1 cellular context compared by ENCODE assay signal in the genomic region with DNA sequence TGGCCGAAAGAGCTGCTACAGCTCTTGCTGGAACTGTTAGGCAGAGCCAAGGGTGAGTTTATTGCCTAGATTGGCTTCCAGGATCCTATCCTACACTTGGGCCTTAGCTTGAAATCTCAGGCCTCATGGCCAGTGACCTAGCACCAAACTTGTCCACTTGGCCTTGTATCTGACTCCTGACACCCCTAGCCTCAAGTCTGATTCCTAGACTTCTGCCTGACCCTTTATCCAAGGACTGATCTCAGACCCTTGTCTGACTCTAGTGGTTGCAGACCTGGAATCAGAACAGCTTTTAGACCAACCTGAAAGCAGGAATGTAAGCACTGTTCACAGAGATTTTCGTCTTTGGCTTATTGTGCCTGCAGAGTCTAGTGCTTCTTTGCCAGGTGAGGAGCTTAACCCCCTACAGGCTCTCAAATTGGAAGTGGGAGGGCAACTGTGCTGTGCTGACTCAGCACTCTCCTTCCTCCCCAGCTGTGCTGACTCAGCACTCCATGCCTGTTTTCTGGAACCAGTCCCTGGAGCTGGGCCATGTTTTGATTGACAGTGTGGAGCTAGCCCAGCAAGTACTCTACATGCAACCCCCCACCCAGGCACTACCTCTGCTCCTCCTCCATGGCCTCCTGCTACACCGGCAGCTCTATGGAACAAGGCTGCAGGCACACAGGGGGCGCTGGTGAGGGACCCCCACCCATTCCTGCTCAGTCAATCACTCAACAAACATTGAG.
TF ChIP-seq lines count a peak whose summit lies in the region.

No MANE protein-coding gene starts in this region.

TF ChIP-seq in K562, 482 proteins besides CTCF, POLR2A, EP300 and RAD21 (continued from another document and continues in another):
- no peak for TF ChIP-seq THRA (IDR thresholded peaks at IDR 0.05)
- TF ChIP-seq RUNX1 (IDR thresholded peaks at IDR 0.05; ENCODE audit: low read depth): no peak
- TF ChIP-seq GATA2 (CRISPR knock-in tag; IDR thresholded peaks at IDR 0.05): no peak
- TF ChIP-seq ZBTB1 (CRISPR knock-in tag; IDR thresholded peaks at IDR 0.05; ENCODE audit: borderline replicate concordance, low read depth): no peak
- TF ChIP-seq, protein P1, sequence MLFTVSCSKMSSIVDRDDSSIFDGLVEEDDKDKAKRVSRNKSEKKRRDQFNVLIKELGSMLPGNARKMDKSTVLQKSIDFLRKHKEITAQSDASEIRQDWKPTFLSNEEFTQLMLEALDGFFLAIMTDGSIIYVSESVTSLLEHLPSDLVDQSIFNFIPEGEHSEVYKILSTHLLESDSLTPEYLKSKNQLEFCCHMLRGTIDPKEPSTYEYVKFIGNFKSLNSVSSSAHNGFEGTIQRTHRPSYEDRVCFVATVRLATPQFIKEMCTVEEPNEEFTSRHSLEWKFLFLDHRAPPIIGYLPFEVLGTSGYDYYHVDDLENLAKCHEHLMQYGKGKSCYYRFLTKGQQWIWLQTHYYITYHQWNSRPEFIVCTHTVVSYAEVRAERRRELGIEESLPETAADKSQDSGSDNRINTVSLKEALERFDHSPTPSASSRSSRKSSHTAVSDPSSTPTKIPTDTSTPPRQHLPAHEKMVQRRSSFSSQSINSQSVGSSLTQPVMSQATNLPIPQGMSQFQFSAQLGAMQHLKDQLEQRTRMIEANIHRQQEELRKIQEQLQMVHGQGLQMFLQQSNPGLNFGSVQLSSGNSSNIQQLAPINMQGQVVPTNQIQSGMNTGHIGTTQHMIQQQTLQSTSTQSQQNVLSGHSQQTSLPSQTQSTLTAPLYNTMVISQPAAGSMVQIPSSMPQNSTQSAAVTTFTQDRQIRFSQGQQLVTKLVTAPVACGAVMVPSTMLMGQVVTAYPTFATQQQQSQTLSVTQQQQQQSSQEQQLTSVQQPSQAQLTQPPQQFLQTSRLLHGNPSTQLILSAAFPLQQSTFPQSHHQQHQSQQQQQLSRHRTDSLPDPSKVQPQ (CRISPR knock-in tag; IDR thresholded peaks at IDR 0.05; ENCODE audit: borderline replicate concordance): no peak
- peak; percentile 17; the same call in 1 of the 2 replicates for TF ChIP-seq STAT5A (IDR thresholded peaks at IDR 0.05; ENCODE audit: borderline replicate concordance, low read length)
- no peak for TF ChIP-seq ETS2 (tag; IDR thresholded peaks at IDR 0.05; ENCODE audit: borderline replicate concordance, poor library complexity, severe bottlenecking)
- TF ChIP-seq RFX7 (CRISPR knock-in tag; IDR thresholded peaks at IDR 0.05): no peak
- TF ChIP-seq, protein P2, sequence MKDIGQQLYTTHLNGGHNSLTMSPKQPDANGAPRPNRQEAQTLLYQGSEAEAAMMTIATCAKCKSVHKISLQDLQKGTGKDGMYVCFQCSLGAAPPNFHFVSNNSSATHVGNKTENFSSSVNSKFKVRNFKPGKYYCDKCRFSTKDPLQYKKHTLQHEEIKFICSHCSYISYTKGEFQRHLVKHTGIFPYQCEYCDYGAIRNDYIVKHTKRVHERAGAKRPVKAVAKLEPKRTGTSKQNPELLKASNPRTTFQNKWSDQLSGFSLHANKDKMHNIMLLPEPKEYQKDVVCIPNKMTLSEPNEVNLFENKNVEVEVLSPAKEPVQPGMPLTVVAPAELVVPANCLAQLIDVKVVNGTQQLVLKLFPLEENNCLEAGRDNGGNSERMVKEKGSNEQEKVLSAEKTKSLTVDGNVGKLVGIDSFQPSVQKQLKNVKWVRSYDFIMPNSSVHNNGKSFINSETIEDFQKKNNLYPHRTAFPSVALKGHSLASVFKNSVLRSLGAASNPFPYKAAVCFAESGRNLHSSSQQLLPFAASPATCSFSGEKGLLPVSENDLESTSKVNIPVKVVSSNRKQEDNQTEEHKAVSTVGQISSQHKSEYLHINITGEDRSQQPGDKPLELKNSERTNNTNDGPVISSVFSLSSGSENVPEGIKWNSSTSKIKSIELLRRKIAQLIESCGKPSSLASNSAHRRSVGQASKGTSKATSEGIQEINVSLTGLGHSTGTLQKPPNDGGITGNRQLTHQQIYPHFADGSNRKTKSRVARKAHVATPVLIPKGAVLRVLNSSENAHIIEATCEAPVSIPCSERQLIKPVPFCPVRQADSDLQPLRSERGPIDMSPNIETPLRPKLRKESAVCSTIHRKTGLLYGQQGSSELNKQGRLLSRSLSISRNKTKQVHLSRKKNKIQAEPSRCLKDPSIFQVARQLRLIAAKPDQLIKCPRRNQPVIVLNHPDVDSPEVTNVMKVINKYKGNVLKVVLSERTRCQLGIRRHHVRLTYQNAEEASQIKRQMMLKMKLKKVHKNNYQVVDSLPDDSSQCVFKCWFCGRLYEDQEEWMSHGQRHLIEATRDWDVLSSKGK (CRISPR knock-in tag; IDR thresholded peaks at IDR 0.05): no peak
- TF ChIP-seq POLR2G (IDR thresholded peaks at IDR 0.05; ENCODE audit: low read depth, low read length): no peak
- TF ChIP-seq ARNT (IDR thresholded peaks at IDR 0.05): peak in 1 of 2 experiments; percentile 53; a peak in 1 of 4 replicates
- TF ChIP-seq TCF3 (CRISPR knock-in tag; IDR thresholded peaks at IDR 0.05): peak; percentile 48; the same call in 1 of the 2 replicates
- TF ChIP-seq ZNF592 (IDR thresholded peaks at IDR 0.05): peak; percentile 74; the same call in 1 of the 2 replicates
- TF ChIP-seq KLF16 (IDR thresholded peaks at IDR 0.05): peak; percentile 48; the same call in 1 of the 2 replicates
- TF ChIP-seq, protein P3, sequence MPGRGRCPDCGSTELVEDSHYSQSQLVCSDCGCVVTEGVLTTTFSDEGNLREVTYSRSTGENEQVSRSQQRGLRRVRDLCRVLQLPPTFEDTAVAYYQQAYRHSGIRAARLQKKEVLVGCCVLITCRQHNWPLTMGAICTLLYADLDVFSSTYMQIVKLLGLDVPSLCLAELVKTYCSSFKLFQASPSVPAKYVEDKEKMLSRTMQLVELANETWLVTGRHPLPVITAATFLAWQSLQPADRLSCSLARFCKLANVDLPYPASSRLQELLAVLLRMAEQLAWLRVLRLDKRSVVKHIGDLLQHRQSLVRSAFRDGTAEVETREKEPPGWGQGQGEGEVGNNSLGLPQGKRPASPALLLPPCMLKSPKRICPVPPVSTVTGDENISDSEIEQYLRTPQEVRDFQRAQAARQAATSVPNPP (IDR thresholded peaks at IDR 0.05; ENCODE audit: borderline replicate concordance, insufficient read depth, insufficient read length): no peak
- no peak for TF ChIP-seq ZNF224 (CRISPR knock-in tag; IDR thresholded peaks at IDR 0.05)
- no peak for TF ChIP-seq ELF4 (CRISPR knock-in tag; IDR thresholded peaks at IDR 0.05)
- no peak for TF ChIP-seq CBFB (CRISPR knock-in tag; IDR thresholded peaks at IDR 0.05)
- TF ChIP-seq CEBPB (tag; IDR thresholded peaks at IDR 0.05): no peak
- TF ChIP-seq, protein P4, sequence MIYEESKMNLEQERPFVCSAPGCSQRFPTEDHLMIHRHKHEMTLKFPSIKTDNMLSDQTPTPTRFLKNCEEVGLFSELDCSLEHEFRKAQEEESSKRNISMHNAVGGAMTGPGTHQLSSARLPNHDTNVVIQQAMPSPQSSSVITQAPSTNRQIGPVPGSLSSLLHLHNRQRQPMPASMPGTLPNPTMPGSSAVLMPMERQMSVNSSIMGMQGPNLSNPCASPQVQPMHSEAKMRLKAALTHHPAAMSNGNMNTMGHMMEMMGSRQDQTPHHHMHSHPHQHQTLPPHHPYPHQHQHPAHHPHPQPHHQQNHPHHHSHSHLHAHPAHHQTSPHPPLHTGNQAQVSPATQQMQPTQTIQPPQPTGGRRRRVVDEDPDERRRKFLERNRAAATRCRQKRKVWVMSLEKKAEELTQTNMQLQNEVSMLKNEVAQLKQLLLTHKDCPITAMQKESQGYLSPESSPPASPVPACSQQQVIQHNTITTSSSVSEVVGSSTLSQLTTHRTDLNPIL (CRISPR knock-in tag; IDR thresholded peaks at IDR 0.05): no peak
- no peak for TF ChIP-seq KLF13 (tag; IDR thresholded peaks at IDR 0.05; ENCODE audit: borderline replicate concordance, low read depth)
- 0 out of 2 replicates have a peak, but pooled peaks have one; percentile 19 for TF ChIP-seq MYC (IDR thresholded peaks at IDR 0.05; ENCODE audit: low read depth, low read length)
- no peak; the same call in 1 of the 2 replicates for TF ChIP-seq MYC (CRISPR knock-in tag; IDR thresholded peaks at IDR 0.05; ENCODE audit: borderline replicate concordance, low read depth)
- TF ChIP-seq SIN3A (IDR thresholded peaks at IDR 0.05; ENCODE audit: borderline replicate concordance in 2 of 2, control insufficient read depth in 1 of 2, low read depth in 2 of 2, low read length in 2 of 2): peak; percentile 99
- TF ChIP-seq L3MBTL2 (IDR thresholded peaks at IDR 0.05): peak; percentile 51; the same call in 1 of the 2 replicates
- no peak for TF ChIP-seq ZBTB5 (IDR thresholded peaks at IDR 0.05)
- no peak for TF ChIP-seq TOE1 (IDR thresholded peaks at IDR 0.05; ENCODE audit: borderline replicate concordance)
- no peak for TF ChIP-seq TOE1 (CRISPR knock-in tag; IDR thresholded peaks at IDR 0.05; ENCODE audit: borderline replicate concordance, low read depth)
- TF ChIP-seq, protein P5, sequence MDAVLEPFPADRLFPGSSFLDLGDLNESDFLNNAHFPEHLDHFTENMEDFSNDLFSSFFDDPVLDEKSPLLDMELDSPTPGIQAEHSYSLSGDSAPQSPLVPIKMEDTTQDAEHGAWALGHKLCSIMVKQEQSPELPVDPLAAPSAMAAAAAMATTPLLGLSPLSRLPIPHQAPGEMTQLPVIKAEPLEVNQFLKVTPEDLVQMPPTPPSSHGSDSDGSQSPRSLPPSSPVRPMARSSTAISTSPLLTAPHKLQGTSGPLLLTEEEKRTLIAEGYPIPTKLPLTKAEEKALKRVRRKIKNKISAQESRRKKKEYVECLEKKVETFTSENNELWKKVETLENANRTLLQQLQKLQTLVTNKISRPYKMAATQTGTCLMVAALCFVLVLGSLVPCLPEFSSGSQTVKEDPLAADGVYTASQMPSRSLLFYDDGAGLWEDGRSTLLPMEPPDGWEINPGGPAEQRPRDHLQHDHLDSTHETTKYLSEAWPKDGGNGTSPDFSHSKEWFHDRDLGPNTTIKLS (IDR thresholded peaks at IDR 0.05; ENCODE audit: borderline replicate concordance, low read depth): no peak
- no peak for TF ChIP-seq TSC22D4 (tag; IDR thresholded peaks at IDR 0.05)
- peak; percentile 84 for TF ChIP-seq SMARCA4 (IDR thresholded peaks at IDR 0.05)
- no peak for TF ChIP-seq SETDB1 (IDR thresholded peaks at IDR 0.05; ENCODE audit: low read length)
- no peak for TF ChIP-seq ZNF740 (CRISPR knock-in tag; IDR thresholded peaks at IDR 0.05)
- TF ChIP-seq ZNF740 (tag; IDR thresholded peaks at IDR 0.05): no peak; a peak in 1 of 4 replicates
- no peak for TF ChIP-seq SPI1 (IDR thresholded peaks at IDR 0.05; ENCODE audit: borderline replicate concordance, low read depth, low read length)
- peak; percentile 51; the same call in 1 of the 2 replicates for TF ChIP-seq TAL1 (IDR thresholded peaks at IDR 0.05)
